16 cellular contexts compared by ENCODE assay signal in the genomic region with DNA sequence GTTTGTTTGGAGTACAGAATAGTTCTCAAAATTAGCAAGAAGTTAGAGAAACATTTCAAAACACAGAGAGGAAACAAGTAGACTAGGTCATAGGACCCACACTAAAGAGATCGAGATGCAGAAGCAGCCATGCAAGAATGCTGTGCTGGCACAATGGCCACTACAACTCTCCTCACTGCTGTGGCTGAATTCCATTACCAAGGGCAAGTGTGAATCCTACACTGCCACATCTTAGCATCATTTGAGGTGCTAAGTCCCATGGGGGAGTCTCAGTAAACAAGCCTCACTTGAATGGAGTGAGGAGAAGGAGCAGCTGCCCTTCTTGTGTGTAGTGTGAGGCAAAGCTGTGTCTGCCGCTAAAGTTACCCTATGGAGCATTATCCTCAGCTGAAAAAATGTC. TPM values are rescaled to one million over a fixed set of nuclear protein-coding genes. Genes with fewer than 3 reads are reported as not detected.
DNase-seq lines count a peak whose midpoint lies in the region; FAIRE-seq and TF ChIP-seq lines count a peak whose summit lies in the region.
"Had no signal": no experiment of that assay in that cellular context is flagged by ENCODE, and none has a peak within 500 bp of the region (broad histone marks: within the 10 kb centered on the region; RNA-seq: fewer than 3 reads in every experiment).

No MANE protein-coding gene starts in this region.

- CTCF ChIA-PET in H1 (lab: Charles Lee; ENCODE audit: partially characterized antibody) = interaction anchor here (0.8 kb wide), 1 partner anchor 366 kb away, joined by 5 read pairs; no protein-coding TSS in a partner anchor

- no peak for TF ChIP-seq POLR2A in H1 (IDR thresholded peaks at IDR 0.05; ENCODE audit: control extremely low read depth in 1 of 2, low read depth in 2 of 2, low read length in 2 of 2)

- no peak for TF ChIP-seq CTCF in H1 (IDR thresholded peaks at IDR 0.05; ENCODE audit: control extremely low read depth in 1 of 3, insufficient read depth in 1 of 3, low read depth in 1 of 3, low read length in 3 of 3)

- H3K9me3 ChIP-seq in H1 (ENCODE audit: insufficient read depth in 2 of 2, low read depth in 1 of 2, low read length in 1 of 2) (no peaks in the 10 kb centered on the region), GM23248 (ENCODE audit: low read depth) (no peaks in the 10 kb centered on the region)
- H3K9me3 ChIP-seq: BLaER1 had no signal

- no peak for TF ChIP-seq EP300 in H1 (IDR thresholded peaks at IDR 0.05; ENCODE audit: borderline replicate concordance in 1 of 2, low read depth in 2 of 2, low read length in 2 of 2)

- H2BK120ac ChIP-seq in H1 (replicated peaks; ENCODE audit: low read depth, low read length) = no peak overlapping the region

- H3K23me2 ChIP-seq in H1 (ENCODE audit: low read depth, low read length) = no peaks in the 10 kb centered on the region

- H3K4me3 ChIP-seq in H1 (ENCODE audit: extremely low read depth in 1 of 4, insufficient read depth in 2 of 4, low read depth in 3 of 4, low read length in 4 of 4) (no peak overlapping the region), GM23248 (no peak overlapping the region)
- H3K4me3 ChIP-seq: BLaER1 had no signal

- no peak overlapping the region for H3K4ac ChIP-seq in H1 (replicated peaks; ENCODE audit: insufficient read length, low read depth, low read length)

- H3K4me1 ChIP-seq in H1 (replicated peaks in 1 of 4; ENCODE audit: control insufficient read depth in 3 of 4, insufficient read depth in 4 of 4, low read length in 3 of 4) (no peaks in the 10 kb centered on the region), GM23248 (ENCODE audit: insufficient read depth) (no peaks in the 10 kb centered on the region)

- H3K36me3 ChIP-seq in H1 (ENCODE audit: control insufficient read depth in 2 of 4, insufficient read depth in 4 of 4, low read length in 3 of 4) (no peaks in the 10 kb centered on the region), GM23248 (ENCODE audit: low read depth) (no peaks in the 10 kb centered on the region)
- H3K36me3 ChIP-seq: BLaER1 had no signal

- peak; percentile 58 for FAIRE-seq in H1 (lab: Jason Lieb, UNC)

- H3F3A ChIP-seq in GM23248 (ENCODE audit: insufficient read depth) = no peaks in the 10 kb centered on the region

- no peak overlapping the region for H4K5ac ChIP-seq in H1 (ENCODE audit: insufficient read length, low read depth, low read length)

- H3K56ac ChIP-seq in H1 (replicated peaks; ENCODE audit: insufficient read length, low read depth, low read length) = no peak overlapping the region

- 44% methylated on average over 2 of the region's 2 CpGs; no CpG with 5 or more reads in 1 of the 2 experiments for WGBS in H1 (ENCODE audit: extremely low coverage in 1 of 2, insufficient coverage in 1 of 2, insufficient read length in 1 of 2, insufficient replicate concordance in 2 of 2, low coverage in 1 of 2, low lambda C conversion rate in 2 of 2, missing lambda C conversion rate in 1 of 2), 2 experiments
- WGBS in GM23248 (ENCODE audit: low coverage in 1 of 2, low lambda C conversion rate in 2 of 2, missing lambda C conversion rate in 2 of 2), 2 experiments = 11 to 18% methylated on average over 2 of the region's 2 CpGs

- H3K79me2 ChIP-seq in H1 (ENCODE audit: control insufficient read depth in 1 of 2, insufficient read depth in 2 of 2, low read length in 2 of 2) (no peaks in the 10 kb centered on the region), GM23248 (ENCODE audit: insufficient read depth) (no peaks in the 10 kb centered on the region)

- H3K18ac ChIP-seq in H1 (ENCODE audit: extremely low read depth, low read length) = no peak overlapping the region

- no peak overlapping the region; the same call in 1 of the 2 replicates for H2BK12ac ChIP-seq in H1 (ENCODE audit: low read depth, low read length)

- in situ Hi-C loops in GM23248 (cut with MboI) = no loop called here

- H3K14ac ChIP-seq in H1 (ENCODE audit: insufficient read length) = no peak overlapping the region

- no peak for TF ChIP-seq RAD21 in H1 (IDR thresholded peaks at IDR 0.05 in 1 of 2, conservative IDR thresholded peaks at IDR 0.05 in 1 of 2; ENCODE audit: low read depth in 2 of 2, low read length in 2 of 2)

- no peak overlapping the region for H4K91ac ChIP-seq in H1 (replicated peaks; ENCODE audit: insufficient read length, low read length)

- peak; percentile 51 for DNase-seq in NCI-H2107 treated with DMSO at 0.1 percent for 48 hours (lab: John Stamatoyannopoulos, UW; ENCODE audit: unreplicated experiment)
- no peak for DNase-seq in NCI-H2107 (lab: John Stamatoyannopoulos, UW)
- DNase-seq in NCI-H2171 treated with DMSO at 0.1 percent for 48 hours (lab: John Stamatoyannopoulos, UW) = peak; percentile 42
- DNase-seq in H1 (ENCODE audit: low read depth in 1 of 2, low spot score in 2 of 2) = no peak
- peak; percentile 21 for DNase-seq in pons (ENCODE audit: low spot score)
- no peak for DNase-seq in activated CD8-positive, alpha-beta memory T cell treated with anti-CD3 and anti-CD28 coated beads for 24 hours
- DNase-seq in GM23248 = no peak
- DNase-seq in GOT3 (lab: John Stamatoyannopoulos, UW) = no peak
- DNase-seq: 8988T; CD8-positive, alpha-beta memory T cell; KG1; NCI-H1048; NCI-H526; SHP77 had no signal

- H3K23ac ChIP-seq in H1 (ENCODE audit: insufficient read length) = no peak overlapping the region

- H2AK5ac ChIP-seq in H1 (ENCODE audit: low read depth, low read length) = no peak overlapping the region; the same call in 1 of the 2 replicates

- H3K27ac ChIP-seq in H1 (ENCODE audit: low read depth, low read length) (no peak overlapping the region), GM23248 (no peak overlapping the region)
- H3K27ac ChIP-seq: BLaER1, HL-60 had no signal

- H3K79me1 ChIP-seq in H1 (ENCODE audit: low read depth, low read length) = no peaks in the 10 kb centered on the region

- POLR2A ChIA-PET in H1 (lab: Charles Lee; ENCODE audit: partially characterized antibody) = no interaction called here

- H3K9ac ChIP-seq in H1 (replicated peaks in 1 of 4; ENCODE audit: extremely low read depth in 1 of 4, low read depth in 3 of 4, low read length in 3 of 4) (no peak overlapping the region), GM23248 (no peak overlapping the region)
- H3K9ac ChIP-seq: BLaER1 had no signal

- 0 out of 2 replicates have a peak overlapping the region, but pooled peaks have one; percentile 17 for H2AFZ ChIP-seq in H1 (ENCODE audit: low read length)
- H2AFZ ChIP-seq in GM23248 = no peak overlapping the region

- no peak overlapping the region for H3K4me2 ChIP-seq in H1 (ENCODE audit: insufficient read depth in 1 of 2, low read depth in 2 of 2, low read length in 2 of 2)
- H3K4me2 ChIP-seq in GM23248 (ENCODE audit: unreplicated experiment) = no peak overlapping the region
- H3K4me2 ChIP-seq: BLaER1 had no signal

- H3K9me2 ChIP-seq in GM23248 (ENCODE audit: insufficient read depth) = no peaks in the 10 kb centered on the region

- H4K20me1 ChIP-seq in H1 (replicated peaks in 1 of 2; ENCODE audit: control insufficient read depth in 1 of 2, insufficient read depth in 2 of 2, low read length in 2 of 2) (no peaks in the 10 kb centered on the region), GM23248 (ENCODE audit: insufficient read depth) (no peaks in the 10 kb centered on the region)
- H4K20me1 ChIP-seq: BLaER1 had no signal

- H2BK15ac ChIP-seq in H1 (ENCODE audit: low read length) = no peak overlapping the region

- H2BK5ac ChIP-seq in H1 (ENCODE audit: low read depth, low read length) = no peak overlapping the region

- no peak overlapping the region for H4K8ac ChIP-seq in H1 (ENCODE audit: extremely low read depth, insufficient read depth, low read length)

- H3K27me3 ChIP-seq in H1 (replicated peaks in 1 of 4; ENCODE audit: control insufficient read depth in 3 of 4, extremely low read depth in 1 of 4, insufficient read depth in 3 of 4, low read length in 3 of 4) (no peaks in the 10 kb centered on the region), GM23248 (replicated peaks; ENCODE audit: insufficient read depth) (peaks cover 9% of the 10 kb centered on the region; the same call in 1 of the 2 replicates)
- H3K27me3 ChIP-seq: BLaER1 had no signal

- no peak overlapping the region for H2BK20ac ChIP-seq in H1 (ENCODE audit: low read length)

TF ChIP-seq in H1, 55 proteins besides CTCF, POLR2A, EP300 and RAD21:
- 0 out of 2 replicates have a peak, but pooled peaks have one; percentile 13 for TF ChIP-seq MAFK (IDR thresholded peaks at IDR 0.05; ENCODE audit: low read depth, low read length)
- TF ChIP-seq YY1 (IDR thresholded peaks at IDR 0.05; ENCODE audit: low read depth, low read length) = 0 out of 2 replicates have a peak, but pooled peaks have one; percentile 22
- TF ChIP-seq JUND (IDR thresholded peaks at IDR 0.05; ENCODE audit: low read length) = no peak
TF ChIP-seq in H1: peak in this region for 2.

RNA-seq across cellular contexts. Expression of a gene that starts 56.7 kb away (rescaled TPM):
- total RNA-seq in H1 (2021; fragmentation: NEBNext Ultra II Directional; extraction: Animal tissue kit (Norgen Biotek cat#: 25700)) = 3.2 and 3.7 TPM in 2 replicates
- polyA plus RNA-seq in H1 (2011; rRNA removed) (0.93 and 1.5 TPM in 2 replicates), GM23248 (2016; fragmentation: Nextera tagmentation; extraction: Ambion mirVana) (0.04 TPM in 1 of 2 replicates, not detected in the other)
- polyA plus RNA-seq in H1 (2011; cell fraction: cytosol; rRNA removed) = 1.4 TPM
- polyA plus RNA-seq in H1 (2011; cell fraction: nucleus; rRNA removed) = 5.8 TPM
- polyA plus RNA-seq in H1 (2012, experiment 1 of 2) = 1.5 to 3.5 TPM (median 3.0 TPM) in 4 replicates
- polyA plus RNA-seq in H1 (2012, experiment 2 of 2) = 0.09 TPM
- polyA plus RNA-seq in H1 (2013, experiment 1 of 2) = 1.8 TPM
- polyA plus RNA-seq in H1 (2013, experiment 2 of 2) = 1.3 TPM
- 3.5 and 4.4 TPM in 2 replicates for polyA minus RNA-seq in H1 (2011; rRNA and poly(A)+ RNA removed)
- 1.6 TPM for polyA minus RNA-seq in H1 (2011; cell fraction: cytosol; rRNA and poly(A)+ RNA removed)
- polyA minus RNA-seq in H1 (2011; cell fraction: nucleus; rRNA and poly(A)+ RNA removed) = 10.8 TPM
- total RNA-seq in GM23248 (2014; rRNA removed; shearing (Covaris generic)) = not detected in 2 replicates
- total RNA-seq: CD8-positive, alpha-beta memory T cell had no signal
- polyA plus RNA-seq: CD8-positive, alpha-beta memory T cell had no signal

Comparison
In these comparisons a context has a peak if more than half of its experiments do, and no peak if none do; other contexts are left out.
1. DNase-seq: peak in NCI-H2107 treated with DMSO at 0.1 percent for 48 hours (single experiment), NCI-H2171 treated with DMSO at 0.1 percent for 48 hours (single experiment) and pons (single experiment); none in NCI-H2107 (single experiment), H1 (0 of 2), activated CD8-positive, alpha-beta memory T cell treated with anti-CD3 and anti-CD28 coated beads for 24 hours (single experiment), GM23248 (single experiment) and GOT3 (single experiment).